ENCODE assay signal across 1 cellular context in genomic region chr17:2056221-2057129, GRCh38.
TF ChIP-seq lines count a peak whose summit lies in the region.

No MANE protein-coding gene starts in this region.

TF ChIP-seq in GM12878, 131 proteins besides CTCF, POLR2A, EP300 and RAD21 (continued from another document):
- TF ChIP-seq, protein P1, sequence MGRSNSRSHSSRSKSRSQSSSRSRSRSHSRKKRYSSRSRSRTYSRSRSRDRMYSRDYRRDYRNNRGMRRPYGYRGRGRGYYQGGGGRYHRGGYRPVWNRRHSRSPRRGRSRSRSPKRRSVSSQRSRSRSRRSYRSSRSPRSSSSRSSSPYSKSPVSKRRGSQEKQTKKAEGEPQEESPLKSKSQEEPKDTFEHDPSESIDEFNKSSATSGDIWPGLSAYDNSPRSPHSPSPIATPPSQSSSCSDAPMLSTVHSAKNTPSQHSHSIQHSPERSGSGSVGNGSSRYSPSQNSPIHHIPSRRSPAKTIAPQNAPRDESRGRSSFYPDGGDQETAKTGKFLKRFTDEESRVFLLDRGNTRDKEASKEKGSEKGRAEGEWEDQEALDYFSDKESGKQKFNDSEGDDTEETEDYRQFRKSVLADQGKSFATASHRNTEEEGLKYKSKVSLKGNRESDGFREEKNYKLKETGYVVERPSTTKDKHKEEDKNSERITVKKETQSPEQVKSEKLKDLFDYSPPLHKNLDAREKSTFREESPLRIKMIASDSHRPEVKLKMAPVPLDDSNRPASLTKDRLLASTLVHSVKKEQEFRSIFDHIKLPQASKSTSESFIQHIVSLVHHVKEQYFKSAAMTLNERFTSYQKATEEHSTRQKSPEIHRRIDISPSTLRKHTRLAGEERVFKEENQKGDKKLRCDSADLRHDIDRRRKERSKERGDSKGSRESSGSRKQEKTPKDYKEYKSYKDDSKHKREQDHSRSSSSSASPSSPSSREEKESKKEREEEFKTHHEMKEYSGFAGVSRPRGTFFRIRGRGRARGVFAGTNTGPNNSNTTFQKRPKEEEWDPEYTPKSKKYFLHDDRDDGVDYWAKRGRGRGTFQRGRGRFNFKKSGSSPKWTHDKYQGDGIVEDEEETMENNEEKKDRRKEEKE (IDR thresholded peaks at IDR 0.05), result 0 out of 2 replicates have a peak, but pooled peaks have one; percentile 3
